In genomic region chr12:47672068-47672467, GRCh38 we compare ENCODE assay signal across 24 cellular contexts. TPM values are rescaled to one million over a fixed set of nuclear protein-coding genes. Genes with fewer than 3 reads are reported as not detected.
DNase-seq lines count a peak whose midpoint lies in the region; ATAC-seq, FAIRE-seq and TF ChIP-seq lines count a peak whose summit lies in the region.
"Had no signal": no experiment of that assay in that cellular context is flagged by ENCODE, and none has a peak within 500 bp of the region (broad histone marks: within the 10 kb centered on the region; RNA-seq: fewer than 3 reads in every experiment).

No MANE protein-coding gene starts in this region.

- TF ChIP-seq RAD21 in GM12878 (IDR thresholded peaks at IDR 0.05; ENCODE audit: insufficient read depth, low read depth, low read length) = no peak

- no peak for TF ChIP-seq EP300 in GM12878 (IDR thresholded peaks at IDR 0.05; ENCODE audit: borderline replicate concordance in 1 of 2, control insufficient read depth in 1 of 2, low read depth in 2 of 2, low read length in 2 of 2)

- H2AFZ ChIP-seq in GM12878 (ENCODE audit: control insufficient read depth, low read depth, low read length) = no peak overlapping the region

- H3K4me3 Mint-ChIP-seq in activated CD4-positive, alpha-beta T cell treated with anti-CD3 and anti-CD28 coated beads for 36 hours = no peak overlapping the region
- no peak overlapping the region for H3K4me3 Mint-ChIP-seq in stimulated activated naive CD8-positive, alpha-beta T cell treated with anti-CD3 and anti-CD28 coated beads, Interleukin-15, amount 100 ng/mL, for 72 hours
- H3K4me3 Mint-ChIP-seq in stimulated activated naive B cell treated with anti-CD40 and anti-IgM and Interleukin-4, amounts not matched to agents 10 μg/mL and 1 μg/mL and 100 μg/mL, for 72 hours = no peak overlapping the region

- H3K27me3 ChIP-seq in GM12878 (replicated peaks in 1 of 2; ENCODE audit: control insufficient read depth in 2 of 2, insufficient read depth in 2 of 2, low read length in 1 of 2) = no peaks in the 10 kb centered on the region

- WGBS in GM12878 (ENCODE audit: insufficient coverage, insufficient replicate concordance, low lambda C conversion rate, missing lambda C conversion rate) = 58% methylated on average over 2 of the region's 2 CpGs

- SMC1A ChIA-PET in GM12878 (lab: Charles Lee; ENCODE audit: uncharacterized antibody, unreplicated experiment) = interaction anchor here (1.1 kb wide), 1 partner anchor 18 kb away, joined by 4 read pairs; no protein-coding TSS in a partner anchor

- H3K27ac Mint-ChIP-seq in activated CD4-positive, alpha-beta T cell treated with anti-CD3 and anti-CD28 coated beads for 36 hours = no peak overlapping the region
- no peak overlapping the region for H3K27ac Mint-ChIP-seq in stimulated activated naive CD8-positive, alpha-beta T cell treated with anti-CD3 and anti-CD28 coated beads, Interleukin-15, amount 100 ng/mL, for 72 hours
- peak overlapping the region; percentile 60 for H3K27ac Mint-ChIP-seq in stimulated activated naive B cell treated with anti-CD40 and anti-IgM and Interleukin-4, amounts not matched to agents 10 μg/mL and 1 μg/mL and 100 μg/mL, for 72 hours

- in situ Hi-C loops in GM12878 (cut with MboI) = no loop called here

- H3K4me3 ChIP-seq in GM12878 = no peak overlapping the region
- H3K4me3 ChIP-seq: K562 had no signal

- no peaks in the 10 kb centered on the region for H3K9me3 Mint-ChIP-seq in activated CD4-positive, alpha-beta T cell treated with anti-CD3 and anti-CD28 coated beads for 36 hours (ENCODE audit: low read depth)
- H3K9me3 Mint-ChIP-seq in stimulated activated naive CD8-positive, alpha-beta T cell treated with anti-CD3 and anti-CD28 coated beads, Interleukin-15, amount 100 ng/mL, for 72 hours = no peaks in the 10 kb centered on the region
- H3K9me3 Mint-ChIP-seq in stimulated activated naive B cell treated with anti-CD40 and anti-IgM and Interleukin-4, amounts not matched to agents 10 μg/mL and 1 μg/mL and 100 μg/mL, for 72 hours = no peaks in the 10 kb centered on the region

- H3K79me2 ChIP-seq in GM12878 (ENCODE audit: control insufficient read depth, insufficient read depth, low read length) = no peaks in the 10 kb centered on the region

- ATAC-seq in activated CD4-positive, alpha-beta T cell treated with anti-CD3 and anti-CD28 coated beads for 36 hours = peak; percentile 30
- peak; percentile 31 for ATAC-seq in stimulated activated naive CD8-positive, alpha-beta T cell treated with anti-CD3 and anti-CD28 coated beads, Interleukin-15, amount 100 ng/mL, for 72 hours
- ATAC-seq in stimulated activated naive CD8-positive, alpha-beta T cell treated with anti-CD3 and anti-CD28 coated beads, Interleukin-15, Interleukin-2, amounts not matched to agents 100 U/mL and 50 U/mL, for 24 hours = no peak
- ATAC-seq in GM12878 = no peak
- no peak for ATAC-seq in stimulated activated naive B cell treated with anti-CD40 and anti-IgM and Interleukin-4, amounts not matched to agents 10 μg/mL and 1 μg/mL and 100 μg/mL, for 72 hours (replicated peaks)
- ATAC-seq: K562, Panc1 had no signal

- peaks cover 25% of the 10 kb centered on the region for H3K4me1 Mint-ChIP-seq in activated CD4-positive, alpha-beta T cell treated with anti-CD3 and anti-CD28 coated beads for 36 hours
- H3K4me1 Mint-ChIP-seq in stimulated activated naive CD8-positive, alpha-beta T cell treated with anti-CD3 and anti-CD28 coated beads, Interleukin-15, amount 100 ng/mL, for 72 hours = peaks cover 22% of the 10 kb centered on the region
- peaks cover 7 to 31% of the 10 kb centered on the region in 2 donors for H3K4me1 Mint-ChIP-seq in stimulated activated naive B cell treated with anti-CD40 and anti-IgM and Interleukin-4, amounts not matched to agents 10 μg/mL and 1 μg/mL and 100 μg/mL, for 72 hours

- no peaks in the 10 kb centered on the region for H3K4me1 ChIP-seq in GM12878 (ENCODE audit: control insufficient read depth, insufficient read depth, low read length)

- DNase-seq in activated CD4-positive, alpha-beta T cell treated with anti-CD3 and anti-CD28 coated beads for 36 hours = no peak
- no peak for DNase-seq in activated CD4-positive, alpha-beta T cell treated with anti-CD3 and anti-CD28 coated beads, Interleukin-2, amount 50 U/mL, for 48 hours
- no peak for DNase-seq in stimulated activated naive CD8-positive, alpha-beta T cell treated with anti-CD3 and anti-CD28 coated beads, Interleukin-15, amount 100 ng/mL, for 72 hours
- DNase-seq in stimulated activated naive CD8-positive, alpha-beta T cell treated with anti-CD3 and anti-CD28 coated beads, Interleukin-15, Interleukin-2, amounts not matched to agents 100 U/mL and 50 U/mL, for 24 hours = no peak
- DNase-seq in GM12878 (ENCODE audit: low read depth, low spot score) (no peak), NCI-H524 treated with DMSO at 0.1 percent for 48 hours (lab: John Stamatoyannopoulos, UW) (no peak), LoVo (ENCODE audit: low spot score) (no peak)
- DNase-seq in stimulated activated naive B cell treated with anti-CD40 and anti-IgM and Interleukin-4, amounts not matched to agents 10 μg/mL and 1 μg/mL and 100 μg/mL, for 72 hours = no peak
- DNase-seq: AML-193, C1 segment of cervical spinal cord, DMS53, GDM1, H7, NCI-H1105, NCI-H146, NCI-H2029, NCI-H2227 treated with DMSO at 0.1 percent for 48 hours, NCI-H524, NCI-H82, SIG-M5 had no signal

- TF ChIP-seq CTCF in GM12878 (IDR thresholded peaks at IDR 0.05 in 2 of 3, conservative IDR thresholded peaks at IDR 0.05 in 1 of 3; ENCODE audit: control insufficient read depth in 2 of 3, extremely low read depth in 1 of 3, insufficient read depth in 1 of 3, low read depth in 3 of 3, low read length in 3 of 3) = no peak

- no peak overlapping the region for H3K27ac ChIP-seq in GM12878 (ENCODE audit: control insufficient read depth, insufficient read depth)
- H3K27ac ChIP-seq: 22Rv1 had no signal

- H3K4me2 ChIP-seq in GM12878 (ENCODE audit: control insufficient read depth, insufficient read depth) = no peak overlapping the region

- peaks cover 0 to 23% of the 10 kb centered on the region in 2 experiments for H3K36me3 ChIP-seq in GM12878 (ENCODE audit: control insufficient read depth in 2 of 2, insufficient read depth in 2 of 2, low read length in 1 of 2)

- H3K27me3 Mint-ChIP-seq in activated CD4-positive, alpha-beta T cell treated with anti-CD3 and anti-CD28 coated beads for 36 hours = no peaks in the 10 kb centered on the region
- H3K27me3 Mint-ChIP-seq in stimulated activated naive CD8-positive, alpha-beta T cell treated with anti-CD3 and anti-CD28 coated beads, Interleukin-15, amount 100 ng/mL, for 72 hours = no peaks in the 10 kb centered on the region
- H3K27me3 Mint-ChIP-seq in stimulated activated naive B cell treated with anti-CD40 and anti-IgM and Interleukin-4, amounts not matched to agents 10 μg/mL and 1 μg/mL and 100 μg/mL, for 72 hours = no peaks in the 10 kb centered on the region

- RAD21 ChIA-PET in GM12878 (lab: Charles Lee; ENCODE audit: unreplicated experiment) = no interaction called here

- no TSS peak for BruUV-seq in GM12878 (replicated peaks; lab: Mats Ljungman, UMichigan)

- no peak for TF ChIP-seq POLR2A in GM12878 (IDR thresholded peaks at IDR 0.05; ENCODE audit: low read depth, low read length)

- intact Hi-C loops in activated CD4-positive, alpha-beta T cell treated with anti-CD3 and anti-CD28 coated beads for 36 hours (cut with DNase I, micrococcal nuclease) = no loop called here
- intact Hi-C loops in GM12878 (cut with micrococcal nuclease; ENCODE audit: unreplicated experiment) = no loop called here

- no peaks in the 10 kb centered on the region for H4K20me1 ChIP-seq in GM12878 (ENCODE audit: control insufficient read depth, insufficient read depth)

- peaks cover 55% of the 10 kb centered on the region for H3K36me3 Mint-ChIP-seq in activated CD4-positive, alpha-beta T cell treated with anti-CD3 and anti-CD28 coated beads for 36 hours (ENCODE audit: low read depth)
- peaks cover 46 to 53% of the 10 kb centered on the region in 2 donors for H3K36me3 Mint-ChIP-seq in stimulated activated naive B cell treated with anti-CD40 and anti-IgM and Interleukin-4, amounts not matched to agents 10 μg/mL and 1 μg/mL and 100 μg/mL, for 72 hours

- no peaks in the 10 kb centered on the region for H3K9me3 ChIP-seq in GM12878 (replicated peaks; ENCODE audit: control insufficient read depth, insufficient read depth, low read length)

- CTCF ChIA-PET in activated CD4-positive, alpha-beta T cell treated with anti-CD3 and anti-CD28 coated beads for 36 hours (lab: Charles Lee) = no interaction called here
- CTCF ChIA-PET in GM12878 (lab: Yijun Ruan, JAX) = interaction anchor here (1.7 kb wide), 1 partner anchor 101 kb away, joined by 3 read pairs; the partner anchor contains the start of gene SLC48A1

- no peak for FAIRE-seq in GM12878 (lab: Jason Lieb, UNC)
- FAIRE-seq: D721Med, K562 had no signal

- POLR2A ChIA-PET in activated CD4-positive, alpha-beta T cell treated with anti-CD3 and anti-CD28 coated beads for 36 hours (lab: Charles Lee) = no interaction called here
- POLR2A ChIA-PET in GM12878 (lab: Charles Lee) = no interaction called here

- H3K9ac ChIP-seq in GM12878 (ENCODE audit: control insufficient read depth, insufficient read depth, low read length) = no peak overlapping the region

RNA-seq across cellular contexts. Expression of gene RPAP3, which starts 33.8 kb away (rescaled TPM):
- 10 to 100 TPM; 55.3 to 62.8 TPM for total RNA-seq in activated CD4-positive, alpha-beta T cell treated with anti-CD3 and anti-CD28 coated beads for 36 hours
- 25.2 and 27.8 TPM in 2 replicates for total RNA-seq in GM12878 (2013; cell fraction: nucleolus; rRNA removed)
- total RNA-seq in GM12878 (2014; rRNA removed) (17.4 and 19.1 TPM in 2 replicates), GM12878 (2014; rRNA removed; fragmentation: Illumina TruSeq; extraction: Trizol) (34.5 and 36.9 TPM in 2 replicates), GM12878 (2021) (31.2 and 32.3 TPM in 2 replicates)
- polyA plus RNA-seq in GM12878 (2011; ENCODE audit: low read depth) = 8.1 TPM
- polyA plus RNA-seq in GM12878 (2011; rRNA removed) (21.3 and 42.1 TPM in 2 replicates), GM12878 (2014; fragmentation: Illumina TruSeq; extraction: Trizol) (49.1 and 52.8 TPM in 2 replicates), GM12878 (2014; fragmentation: Nextera tagmentation; extraction: Ambion mirVana) (10 to 100 TPM; 14.1 to 24.5 TPM), GM12878 (2014; rRNA removed) (20.1 and 24.4 TPM in 2 replicates), GM12878 (2016; fragmentation: Nextera tagmentation; extraction: Ambion mirVana) (10 to 100 TPM; 49.8 to 50.6 TPM)
- 5.6 and 6.2 TPM in 2 replicates for polyA plus RNA-seq in GM12878 (2011; cell fraction: cytosol; rRNA removed)
- polyA plus RNA-seq in GM12878 (2011; cell fraction: nucleus; rRNA removed) = 6.8 and 9.0 TPM in 2 replicates
- polyA plus RNA-seq in GM12878 (2012) = 15.4 and 19.6 TPM in 2 replicates
- polyA minus RNA-seq in GM12878 (2011; rRNA and poly(A)+ RNA removed) = 8.3 and 15.1 TPM in 2 replicates
- 5.7 and 8.9 TPM in 2 replicates for polyA minus RNA-seq in GM12878 (2011; cell fraction: cytosol; rRNA and poly(A)+ RNA removed)
- polyA minus RNA-seq in GM12878 (2011; cell fraction: nucleus; rRNA and poly(A)+ RNA removed) = 7.7 and 13.3 TPM in 2 replicates

RNA-seq across cellular contexts. Expression of gene ENDOU, which starts 53.2 kb away (rescaled TPM):
- total RNA-seq in activated CD4-positive, alpha-beta T cell treated with anti-CD3 and anti-CD28 coated beads for 36 hours = not detected
- total RNA-seq in GM12878 (2013; cell fraction: nucleolus; rRNA removed) = not detected in 2 replicates
- total RNA-seq in GM12878 (2014; rRNA removed) = 0.17 TPM in 1 of 2 replicates, not detected in the other
- total RNA-seq in GM12878 (2014; rRNA removed; fragmentation: Illumina TruSeq; extraction: Trizol) = 0.09 TPM in 1 of 2 replicates, not detected in the other
- 0.21 TPM in 1 of 2 replicates, not detected in the other for total RNA-seq in GM12878 (2021)
- polyA plus RNA-seq in GM12878 (2011; ENCODE audit: low read depth) = 0.13 TPM
- 0.03 TPM in 1 of 2 replicates, not detected in the other for polyA plus RNA-seq in GM12878 (2011; rRNA removed)
- not detected in 2 replicates for polyA plus RNA-seq in GM12878 (2011; cell fraction: cytosol; rRNA removed)
- 0.09 TPM in 1 of 2 replicates, not detected in the other for polyA plus RNA-seq in GM12878 (2011; cell fraction: nucleus; rRNA removed)
- 0.16 TPM in 1 of 2 replicates, not detected in the other for polyA plus RNA-seq in GM12878 (2012)
- polyA plus RNA-seq in GM12878 (2014; fragmentation: Illumina TruSeq; extraction: Trizol) = 0.10 and 0.19 TPM in 2 replicates
- polyA plus RNA-seq in GM12878 (2014; fragmentation: Nextera tagmentation; extraction: Ambion mirVana) = under 1 TPM in 1 of 2 experiments, not detected in 1; 0.15 TPM
- 0.08 and 0.11 TPM in 2 replicates for polyA plus RNA-seq in GM12878 (2014; rRNA removed)
- not detected for polyA plus RNA-seq in GM12878 (2016; fragmentation: Nextera tagmentation; extraction: Ambion mirVana)
- not detected in 2 replicates for polyA minus RNA-seq in GM12878 (2011; rRNA and poly(A)+ RNA removed)
- not detected in 2 replicates for polyA minus RNA-seq in GM12878 (2011; cell fraction: cytosol; rRNA and poly(A)+ RNA removed)
- not detected in 2 replicates for polyA minus RNA-seq in GM12878 (2011; cell fraction: nucleus; rRNA and poly(A)+ RNA removed)
- total RNA-seq: H7, K562 had no signal

Comparison
In these comparisons a context has a peak if more than half of its experiments do, and no peak if none do; other contexts are left out.
1. ATAC-seq: peak in activated CD4-positive, alpha-beta T cell treated with anti-CD3 and anti-CD28 coated beads for 36 hours (single experiment) and stimulated activated naive CD8-positive, alpha-beta T cell treated with anti-CD3 and anti-CD28 coated beads, Interleukin-15, amount 100 ng/mL, for 72 hours (single experiment); none in stimulated activated naive CD8-positive, alpha-beta T cell treated with anti-CD3 and anti-CD28 coated beads, Interleukin-15, Interleukin-2, amounts not matched to agents 100 U/mL and 50 U/mL, for 24 hours (single experiment), GM12878 (single experiment) and stimulated activated naive B cell treated with anti-CD40 and anti-IgM and Interleukin-4, amounts not matched to agents 10 μg/mL and 1 μg/mL and 100 μg/mL, for 72 hours (0 of 2).